28 cellular contexts compared by ENCODE assay signal in genomic region chr7:3371601-3372000, GRCh38.
DNase-seq lines count a peak whose midpoint lies in the region; ATAC-seq, FAIRE-seq and TF ChIP-seq lines count a peak whose summit lies in the region.
"Had no signal": no experiment of that assay in that cellular context is flagged by ENCODE, and none has a peak within 500 bp of the region (broad histone marks: within the 10 kb centered on the region; RNA-seq: fewer than 3 reads in every experiment).

No MANE protein-coding gene starts in this region.

- H3K79me2 ChIP-seq in astrocyte (ENCODE audit: insufficient read depth, low read length) = no peaks in the 10 kb centered on the region

- DNase-seq in NCI-H510A treated with DMSO at 0.1 percent for 48 hours (lab: John Stamatoyannopoulos, UW) (peak; percentile 63), NCI-H510A (lab: John Stamatoyannopoulos, UW) (no peak), NCI-H2029 treated with DMSO at 0.1 percent for 48 hours (lab: John Stamatoyannopoulos, UW) (peak; percentile 34), astrocyte (ENCODE audit: low read depth) (peak; percentile 34), ecto neural progenitor cell (ENCODE audit: low spot score) (no peak), iPS-NIHi11 (ENCODE audit: low spot score) (no peak), Right ventricle myocardium superior (no peak)
- DNase-seq: activated CD4-positive, alpha-beta T cell treated with anti-CD3 and anti-CD28 coated beads for 1 hour; activated T-cell treated with anti-CD3 and anti-CD28 coated beads, Interleukin-2, amount 50 U/mL, for 24 hours; adrenal gland; Calu3; GDM1; HCEC 1CT; KG1; left ventricle myocardium superior; midbrain; natural killer cell; NCI-H1930; ovary; stimulated activated CD4-positive, alpha-beta T cell treated with anti-CD3 and anti-CD28 coated beads, Interleukin-12 subunit alpha, Interleukin-12 subunit beta, amount 100 ng/mL, for 4 hours; stimulated activated CD4-positive, alpha-beta T cell treated with anti-CD3 and anti-CD28 coated beads, Interleukin-4, amount 100 ng/mL, for 4 hours; thyroid gland had no signal

- no peak for FAIRE-seq in astrocyte (lab: Jason Lieb, UNC)
- FAIRE-seq: A549 had no signal

- no peaks in the 10 kb centered on the region for H3K27me3 ChIP-seq in astrocyte (ENCODE audit: insufficient read depth, low read length)
- H3K27me3 ChIP-seq: adrenal gland, ovary, right atrium auricular region, thyroid gland had no signal

- no peaks in the 10 kb centered on the region for H3K9me3 ChIP-seq in astrocyte (ENCODE audit: insufficient read depth, low read depth, low read length)
- H3K9me3 ChIP-seq: A549, adrenal gland, ovary, right atrium auricular region, thyroid gland had no signal

- H3K27me3 Mint-ChIP-seq in astrocyte (ENCODE audit: low read depth, unreplicated experiment) = peaks cover 6% of the 10 kb centered on the region
- H3K27me3 Mint-ChIP-seq: dendritic cell treated with granulocyte-macrophage colony-stimulating factor and Interleukin-4, amounts not matched to agents 40 ng/mL and 50 ng/mL, for 4 days had no signal

- TF ChIP-seq CTCF in astrocyte (IDR thresholded peaks at IDR 0.05; ENCODE audit: insufficient read depth, low read depth, low read length) = no peak

- H3K36me3 Mint-ChIP-seq in astrocyte (ENCODE audit: low read depth, unreplicated experiment) = no peaks in the 10 kb centered on the region
- H3K36me3 Mint-ChIP-seq: natural killer cell had no signal

- intact Hi-C loops in Right ventricle myocardium superior (cut with DNase I) = no loop called here

- H3K4me1 ChIP-seq in astrocyte (ENCODE audit: insufficient read depth, low read length) = no peaks in the 10 kb centered on the region
- H3K4me1 ChIP-seq: A549, adrenal gland, right atrium auricular region, thyroid gland had no signal

- no peak overlapping the region for H3K27ac Mint-ChIP-seq in astrocyte (ENCODE audit: unreplicated experiment)
- H3K27ac Mint-ChIP-seq: activated T-cell treated with anti-CD3 and anti-CD28 coated beads, Interleukin-2, amount 50 U/mL, for 24 hours; dendritic cell treated with granulocyte-macrophage colony-stimulating factor and Interleukin-4, amounts not matched to agents 40 ng/mL and 50 ng/mL, for 4 days; natural killer cell; stimulated activated naive CD8-positive, alpha-beta T cell treated with anti-CD3 and anti-CD28 coated beads, Interleukin-15, Interleukin-2, amounts not matched to agents 100 ng/mL and 50 ng/mL, for 24 hours had no signal

- H4K20me1 ChIP-seq in astrocyte (ENCODE audit: insufficient read depth, low read length) = no peaks in the 10 kb centered on the region

- peak overlapping the region; percentile 24 for H3K4me2 ChIP-seq in astrocyte (ENCODE audit: low read length)
- H3K4me2 ChIP-seq: A549 had no signal

- H3K4me3 Mint-ChIP-seq in astrocyte (ENCODE audit: unreplicated experiment) = no peak overlapping the region
- H3K4me3 Mint-ChIP-seq: activated T-cell treated with anti-CD3 and anti-CD28 coated beads, Interleukin-2, amount 50 U/mL, for 24 hours; dendritic cell treated with granulocyte-macrophage colony-stimulating factor and Interleukin-4, amounts not matched to agents 40 ng/mL and 50 ng/mL, for 4 days; natural killer cell; stimulated activated naive CD8-positive, alpha-beta T cell treated with anti-CD3 and anti-CD28 coated beads, Interleukin-15, Interleukin-2, amounts not matched to agents 100 ng/mL and 50 ng/mL, for 24 hours had no signal

- H3K9ac ChIP-seq in astrocyte (ENCODE audit: low read length) = no peak overlapping the region

- no peak overlapping the region for H3K4me3 ChIP-seq in astrocyte (ENCODE audit: insufficient read depth, low read depth, low read length)
- H3K4me3 ChIP-seq: A549, adrenal gland, ovary, right atrium auricular region, thyroid gland had no signal

- no peak overlapping the region for H3K27ac ChIP-seq in astrocyte (ENCODE audit: low read depth, low read length)
- H3K27ac ChIP-seq: A549, adrenal gland, ovary, right atrium auricular region, thyroid gland had no signal

- ATAC-seq in HG02571 (IDR thresholded peaks at IDR 0.05; ENCODE audit: unreplicated experiment) (no peak), Right ventricle myocardium superior (ENCODE audit: poor library complexity) (no peak)
- ATAC-seq: left ventricle myocardium superior, natural killer cell, Right ventricle myocardium inferior had no signal

- H3K36me3 ChIP-seq in astrocyte (ENCODE audit: insufficient read depth, low read length) = no peaks in the 10 kb centered on the region
- H3K36me3 ChIP-seq: adrenal gland, ovary, right atrium auricular region, thyroid gland had no signal

- H3K4me1 Mint-ChIP-seq in astrocyte (ENCODE audit: low read depth, unreplicated experiment) = peaks cover 16% of the 10 kb centered on the region
- H3K4me1 Mint-ChIP-seq: natural killer cell had no signal

- H3K9me3 Mint-ChIP-seq in astrocyte (ENCODE audit: unreplicated experiment) = no peaks in the 10 kb centered on the region
- H3K9me3 Mint-ChIP-seq: activated T-cell treated with anti-CD3 and anti-CD28 coated beads, Interleukin-2, amount 50 U/mL, for 24 hours; dendritic cell treated with granulocyte-macrophage colony-stimulating factor and Interleukin-4, amounts not matched to agents 40 ng/mL and 50 ng/mL, for 4 days; natural killer cell; stimulated activated naive CD8-positive, alpha-beta T cell treated with anti-CD3 and anti-CD28 coated beads, Interleukin-15, Interleukin-2, amounts not matched to agents 100 ng/mL and 50 ng/mL, for 24 hours had no signal

- no peak overlapping the region for H2AFZ ChIP-seq in astrocyte (ENCODE audit: low read depth, low read length)

Comparison
In these comparisons a context has a peak if more than half of its experiments do, and no peak if none do; other contexts are left out.
1. DNase-seq: peak in NCI-H510A treated with DMSO at 0.1 percent for 48 hours (single experiment), NCI-H2029 treated with DMSO at 0.1 percent for 48 hours (single experiment) and astrocyte (single experiment); none in NCI-H510A (single experiment), ecto neural progenitor cell (single experiment), iPS-NIHi11 (single experiment) and Right ventricle myocardium superior (single experiment).